ENCODE assay signal across 1 cellular context in the genomic region with DNA sequence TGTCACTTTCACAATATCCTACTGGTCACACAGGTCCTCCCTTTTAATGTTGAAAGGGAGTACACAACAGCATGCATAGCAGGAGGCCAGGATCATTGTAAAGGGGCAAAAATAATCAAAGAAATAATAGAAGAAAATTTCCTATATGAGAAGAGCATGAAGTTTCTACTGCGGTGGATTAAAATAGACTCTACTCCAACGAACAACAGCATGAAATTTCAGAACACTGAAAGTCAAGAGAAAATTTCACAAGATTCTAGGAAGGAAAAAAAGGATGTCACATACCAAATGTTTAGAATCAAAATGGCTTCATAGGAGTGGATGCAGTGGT.
A peak's percentile ranks its signal among the peaks of the same experiment; 100 is the strongest.
TF ChIP-seq lines count a peak whose summit lies in the region.

No MANE protein-coding gene starts in this region.

TF ChIP-seq in HepG2, 621 proteins besides CTCF, POLR2A, EP300 and RAD21 (continued from another document):
- TF ChIP-seq SAP130 (CRISPR knock-in tag; IDR thresholded peaks at IDR 0.05; ENCODE audit: low read depth) (0 out of 2 replicates have a peak, but pooled peaks have one; percentile 36), ZNF569 (CRISPR knock-in tag; IDR thresholded peaks at IDR 0.05; ENCODE audit: borderline replicate concordance) (no peak), TP53 (CRISPR knock-in tag; conservative IDR thresholded peaks at IDR 0.05) (no peak), FOXP1 (IDR thresholded peaks at IDR 0.05) (no peak), FOXP1 (CRISPR knock-in tag; IDR thresholded peaks at IDR 0.05) (peak; percentile 30; the same call in 1 of the 2 replicates), ZNF263 (CRISPR knock-in tag; IDR thresholded peaks at IDR 0.05) (no peak), NR2F1 (CRISPR knock-in tag; IDR thresholded peaks at IDR 0.05) (peak; percentile 8 to 60; a peak in 3 of 4 replicates), TBP (CRISPR knock-in tag; IDR thresholded peaks at IDR 0.05) (no peak), CEBPB (IDR thresholded peaks at IDR 0.05; ENCODE audit: borderline replicate concordance, low read depth, low read length) (peak; percentile 74; the same call in 1 of the 2 replicates), TCF7 (IDR thresholded peaks at IDR 0.05; ENCODE audit: low read depth) (0 out of 2 replicates have a peak, but pooled peaks have one; percentile 21), NFE2L2 (IDR thresholded peaks at IDR 0.05; ENCODE audit: low read length) (no peak), MYNN (CRISPR knock-in tag; IDR thresholded peaks at IDR 0.05; ENCODE audit: low read depth) (no peak), CBX5 (CRISPR knock-in tag; IDR thresholded peaks at IDR 0.05; ENCODE audit: borderline replicate concordance) (no peak), KDM1A (CRISPR knock-in tag; IDR thresholded peaks at IDR 0.05) (no peak)
- TF ChIP-seq, protein P1, sequence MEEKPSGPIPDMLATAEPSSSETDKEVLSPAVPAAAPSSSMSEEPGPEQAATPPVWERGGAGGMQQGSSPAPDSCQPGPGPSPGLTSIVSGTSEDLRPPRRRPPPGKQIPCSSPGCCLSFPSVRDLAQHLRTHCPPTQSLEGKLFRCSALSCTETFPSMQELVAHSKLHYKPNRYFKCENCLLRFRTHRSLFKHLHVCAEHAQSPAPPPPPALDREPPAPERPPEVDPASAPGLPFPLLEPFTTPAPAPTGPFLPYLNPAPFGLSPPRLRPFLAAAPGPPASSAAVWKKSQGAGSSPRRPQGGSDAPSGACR (CRISPR knock-in tag; IDR thresholded peaks at IDR 0.05) = no peak
- TF ChIP-seq, protein P2, sequence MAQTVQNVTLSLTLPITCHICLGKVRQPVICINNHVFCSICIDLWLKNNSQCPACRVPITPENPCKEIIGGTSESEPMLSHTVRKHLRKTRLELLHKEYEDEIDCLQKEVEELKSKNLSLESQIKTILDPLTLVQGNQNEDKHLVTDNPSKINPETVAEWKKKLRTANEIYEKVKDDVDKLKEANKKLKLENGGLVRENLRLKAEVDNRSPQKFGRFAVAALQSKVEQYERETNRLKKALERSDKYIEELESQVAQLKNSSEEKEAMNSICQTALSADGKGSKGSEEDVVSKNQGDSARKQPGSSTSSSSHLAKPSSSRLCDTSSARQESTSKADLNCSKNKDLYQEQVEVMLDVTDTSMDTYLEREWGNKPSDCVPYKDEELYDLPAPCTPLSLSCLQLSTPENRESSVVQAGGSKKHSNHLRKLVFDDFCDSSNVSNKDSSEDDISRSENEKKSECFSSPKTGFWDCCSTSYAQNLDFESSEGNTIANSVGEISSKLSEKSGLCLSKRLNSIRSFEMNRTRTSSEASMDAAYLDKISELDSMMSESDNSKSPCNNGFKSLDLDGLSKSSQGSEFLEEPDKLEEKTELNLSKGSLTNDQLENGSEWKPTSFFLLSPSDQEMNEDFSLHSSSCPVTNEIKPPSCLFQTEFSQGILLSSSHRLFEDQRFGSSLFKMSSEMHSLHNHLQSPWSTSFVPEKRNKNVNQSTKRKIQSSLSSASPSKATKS (CRISPR knock-in tag; IDR thresholded peaks at IDR 0.05) = no peak
- TF ChIP-seq, protein P3, sequence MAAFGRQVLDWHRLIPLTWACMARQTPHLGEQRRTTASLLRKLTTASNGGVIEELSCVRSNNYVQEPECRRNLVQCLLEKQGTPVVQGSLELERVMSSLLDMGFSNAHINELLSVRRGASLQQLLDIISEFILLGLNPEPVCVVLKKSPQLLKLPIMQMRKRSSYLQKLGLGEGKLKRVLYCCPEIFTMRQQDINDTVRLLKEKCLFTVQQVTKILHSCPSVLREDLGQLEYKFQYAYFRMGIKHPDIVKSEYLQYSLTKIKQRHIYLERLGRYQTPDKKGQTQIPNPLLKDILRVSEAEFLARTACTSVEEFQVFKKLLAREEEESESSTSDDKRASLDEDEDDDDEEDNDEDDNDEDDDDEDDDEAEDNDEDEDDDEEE (CRISPR knock-in tag; IDR thresholded peaks at IDR 0.05) = no peak
- TF ChIP-seq, protein P4, sequence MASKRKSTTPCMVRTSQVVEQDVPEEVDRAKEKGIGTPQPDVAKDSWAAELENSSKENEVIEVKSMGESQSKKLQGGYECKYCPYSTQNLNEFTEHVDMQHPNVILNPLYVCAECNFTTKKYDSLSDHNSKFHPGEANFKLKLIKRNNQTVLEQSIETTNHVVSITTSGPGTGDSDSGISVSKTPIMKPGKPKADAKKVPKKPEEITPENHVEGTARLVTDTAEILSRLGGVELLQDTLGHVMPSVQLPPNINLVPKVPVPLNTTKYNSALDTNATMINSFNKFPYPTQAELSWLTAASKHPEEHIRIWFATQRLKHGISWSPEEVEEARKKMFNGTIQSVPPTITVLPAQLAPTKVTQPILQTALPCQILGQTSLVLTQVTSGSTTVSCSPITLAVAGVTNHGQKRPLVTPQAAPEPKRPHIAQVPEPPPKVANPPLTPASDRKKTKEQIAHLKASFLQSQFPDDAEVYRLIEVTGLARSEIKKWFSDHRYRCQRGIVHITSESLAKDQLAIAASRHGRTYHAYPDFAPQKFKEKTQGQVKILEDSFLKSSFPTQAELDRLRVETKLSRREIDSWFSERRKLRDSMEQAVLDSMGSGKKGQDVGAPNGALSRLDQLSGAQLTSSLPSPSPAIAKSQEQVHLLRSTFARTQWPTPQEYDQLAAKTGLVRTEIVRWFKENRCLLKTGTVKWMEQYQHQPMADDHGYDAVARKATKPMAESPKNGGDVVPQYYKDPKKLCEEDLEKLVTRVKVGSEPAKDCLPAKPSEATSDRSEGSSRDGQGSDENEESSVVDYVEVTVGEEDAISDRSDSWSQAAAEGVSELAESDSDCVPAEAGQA (IDR thresholded peaks at IDR 0.05; ENCODE audit: low read depth) = no peak
- TF ChIP-seq, protein P4 (CRISPR knock-in tag; IDR thresholded peaks at IDR 0.05; ENCODE audit: borderline replicate concordance) = no peak
- TF ChIP-seq, protein P5, sequence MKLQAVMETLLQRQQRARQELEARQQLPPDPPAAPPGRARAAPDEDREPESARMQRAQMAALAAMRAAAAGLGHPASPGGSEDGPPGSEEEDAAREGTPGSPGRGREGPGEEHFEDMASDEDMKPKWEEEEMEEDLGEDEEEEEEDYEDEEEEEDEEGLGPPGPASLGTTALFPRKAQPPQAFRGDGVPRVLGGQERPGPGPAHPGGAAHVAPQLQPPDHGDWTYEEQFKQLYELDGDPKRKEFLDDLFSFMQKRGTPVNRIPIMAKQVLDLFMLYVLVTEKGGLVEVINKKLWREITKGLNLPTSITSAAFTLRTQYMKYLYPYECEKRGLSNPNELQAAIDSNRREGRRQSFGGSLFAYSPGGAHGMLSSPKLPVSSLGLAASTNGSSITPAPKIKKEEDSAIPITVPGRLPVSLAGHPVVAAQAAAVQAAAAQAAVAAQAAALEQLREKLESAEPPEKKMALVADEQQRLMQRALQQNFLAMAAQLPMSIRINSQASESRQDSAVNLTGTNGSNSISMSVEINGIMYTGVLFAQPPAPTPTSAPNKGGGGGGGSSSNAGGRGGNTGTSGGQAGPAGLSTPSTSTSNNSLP (IDR thresholded peaks at IDR 0.05; ENCODE audit: low read depth, low read length) = 0 out of 2 replicates have a peak, but pooled peaks have one; percentile 16
- TF ChIP-seq, protein P6, sequence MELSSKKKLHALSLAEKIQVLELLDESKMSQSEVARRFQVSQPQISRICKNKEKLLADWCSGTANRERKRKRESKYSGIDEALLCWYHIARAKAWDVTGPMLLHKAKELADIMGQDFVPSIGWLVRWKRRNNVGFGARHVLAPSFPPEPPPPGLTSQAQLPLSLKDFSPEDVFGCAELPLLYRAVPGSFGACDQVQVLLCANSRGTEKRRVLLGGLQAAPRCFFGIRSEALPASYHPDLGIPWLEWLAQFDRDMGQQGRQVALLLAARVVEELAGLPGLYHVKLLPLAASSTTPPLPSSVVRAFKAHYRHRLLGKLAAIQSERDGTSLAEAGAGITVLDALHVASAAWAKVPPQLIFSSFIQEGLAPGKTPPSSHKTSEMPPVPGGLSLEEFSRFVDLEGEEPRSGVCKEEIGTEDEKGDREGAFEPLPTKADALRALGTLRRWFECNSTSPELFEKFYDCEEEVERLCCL (CRISPR knock-in tag; IDR thresholded peaks at IDR 0.05; ENCODE audit: borderline replicate concordance) = no peak
- TF ChIP-seq, protein P7, sequence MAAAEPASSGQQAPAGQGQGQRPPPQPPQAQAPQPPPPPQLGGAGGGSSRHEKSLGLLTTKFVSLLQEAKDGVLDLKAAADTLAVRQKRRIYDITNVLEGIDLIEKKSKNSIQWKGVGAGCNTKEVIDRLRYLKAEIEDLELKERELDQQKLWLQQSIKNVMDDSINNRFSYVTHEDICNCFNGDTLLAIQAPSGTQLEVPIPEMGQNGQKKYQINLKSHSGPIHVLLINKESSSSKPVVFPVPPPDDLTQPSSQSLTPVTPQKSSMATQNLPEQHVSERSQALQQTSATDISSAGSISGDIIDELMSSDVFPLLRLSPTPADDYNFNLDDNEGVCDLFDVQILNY (CRISPR knock-in tag; conservative IDR thresholded peaks at IDR 0.05) = no peak
